In genomic region chr22:21468194-21469096, GRCh38 we compare ENCODE assay signal across 8 cellular contexts. TPM values are rescaled to one million over a fixed set of nuclear protein-coding genes. Genes with fewer than 3 reads are reported as not detected.
DNase-seq lines count a peak whose midpoint lies in the region; ATAC-seq and TF ChIP-seq lines count a peak whose summit lies in the region.
"Not testable (repeated sequence)": the region's sequence is repeated elsewhere in the genome, so short reads cannot be mapped to it uniquely, and the experiment has no call there.

No MANE protein-coding gene starts in this region.

- TF ChIP-seq CTCF in OCI-LY3 (IDR thresholded peaks at IDR 0.05; ENCODE audit: low read depth, low read length); lower leg skin (IDR thresholded peaks at IDR 0.05); vagina (IDR thresholded peaks at IDR 0.05): not testable (repeated sequence)

- H3K4me2 ChIP-seq in OCI-LY3 (ENCODE audit: low read length): not testable (repeated sequence)

- H3K27me3 ChIP-seq in OCI-LY3 (ENCODE audit: low read depth, low read length); effector memory CD4-positive, alpha-beta T cell (replicated peaks; ENCODE audit: control insufficient read depth, insufficient read depth, low read length, poor library complexity, severe bottlenecking); vagina: not testable (repeated sequence)

- peak; percentile 86 for DNase-seq in activated T-cell treated with anti-CD3 and anti-CD28 coated beads for 48 hours (ENCODE audit: low read depth)
- DNase-seq in effector memory CD4-positive, alpha-beta T cell: peak; percentile 86 to 93 (median 86)
- DNase-seq in lower leg skin (ENCODE audit: low spot score in 2 of 2): peak; percentile 90 to 96
- DNase-seq in stimulated activated CD4-positive, alpha-beta T cell treated with anti-CD3 and anti-CD28 coated beads, Interleukin-12 subunit alpha, Interleukin-12 subunit beta, amount 100 ng/mL, for 4 hours: peak; percentile 89
- DNase-seq in vagina (ENCODE audit: extremely low spot score in 2 of 2): not testable (repeated sequence)

- TF ChIP-seq POLR2A in lower leg skin (IDR thresholded peaks at IDR 0.05); vagina (IDR thresholded peaks at IDR 0.05): not testable (repeated sequence)

- 0% methylated on average over 5 of the region's 60 CpGs; no CpG with 5 or more reads in 1 of the 2 donors for WGBS in lower leg skin, 2 donors

- H2AFZ ChIP-seq in OCI-LY3 (ENCODE audit: low read depth, low read length): not testable (repeated sequence)

- not testable (repeated sequence) for H3K79me2 ChIP-seq in OCI-LY3 (ENCODE audit: low read length)

- H3K4me3 ChIP-seq in OCI-LY3 (ENCODE audit: low read length) (peak overlapping the region; percentile 55), vagina (peak overlapping the region; percentile 31 to 42)
- not testable (repeated sequence) for H3K4me3 ChIP-seq in effector memory CD4-positive, alpha-beta T cell (ENCODE audit: insufficient read depth, low read depth, low read length, poor library complexity, severe bottlenecking); lower leg skin (ENCODE audit: low read depth, poor library complexity, severe bottlenecking)

- not testable (repeated sequence) for H3K9ac ChIP-seq in OCI-LY3 (ENCODE audit: low read length)

- H3K4me1 ChIP-seq in OCI-LY3 (ENCODE audit: low read length); effector memory CD4-positive, alpha-beta T cell (ENCODE audit: control insufficient read depth, insufficient read depth, low read length, poor library complexity, severe bottlenecking); vagina: not testable (repeated sequence)

- H3K9me3 ChIP-seq in OCI-LY3 (ENCODE audit: insufficient read depth, low read length); effector memory CD4-positive, alpha-beta T cell (ENCODE audit: control insufficient read depth, low read length); vagina: not testable (repeated sequence)

- ATAC-seq in GM18907 (IDR thresholded peaks at IDR 0.05; ENCODE audit: unreplicated experiment): peak; percentile 91
- peak; percentile 78 for ATAC-seq in HG02970 (IDR thresholded peaks at IDR 0.05; ENCODE audit: low FRiP score, unreplicated experiment)

- peak overlapping the region; percentile 42 for H3K27ac ChIP-seq in OCI-LY3 (ENCODE audit: low read length)
- peak overlapping the region; percentile 51 for H3K27ac ChIP-seq in effector memory CD4-positive, alpha-beta T cell (ENCODE audit: insufficient read depth, low read length, poor library complexity, severe bottlenecking)
- not testable (repeated sequence) for H3K27ac ChIP-seq in vagina

- H3K36me3 ChIP-seq in OCI-LY3 (replicated peaks; ENCODE audit: low read depth, low read length); effector memory CD4-positive, alpha-beta T cell (ENCODE audit: control insufficient read depth, insufficient read depth, low read length); vagina: not testable (repeated sequence)

- intact Hi-C loops in lower leg skin (cut with DNase I; ENCODE audit: low total_unique reads); vagina (cut with DNase I): not testable (repeated sequence)

- H4K20me1 ChIP-seq in OCI-LY3 (ENCODE audit: insufficient read depth, low read length): not testable (repeated sequence)

RNA-seq across cellular contexts. Expression of gene TMEM191C, which starts 1.3 kb away (rescaled TPM):
- total RNA-seq in lower leg skin: 1 to 10 TPM in 3 of 4 donors, under 1 TPM in 1; 0.13 to 4.0 (median 1.5) TPM
- 8.3 TPM for total RNA-seq in vagina

RNA-seq across cellular contexts. Expression of gene HIC2, which starts 51.3 kb away (rescaled TPM):
- total RNA-seq in lower leg skin (1 to 10 TPM; 3.8 to 6.6 (median 5.0) TPM), vagina (3.9 TPM)
